Comparison of ENCODE assay signal across 8 cellular contexts in genomic region chr10:49538381-49539319, GRCh38. TPM values are rescaled to one million over a fixed set of nuclear protein-coding genes. Genes with fewer than 3 reads are reported as not detected.
DNase-seq lines count a peak whose midpoint lies in the region; ATAC-seq and TF ChIP-seq lines count a peak whose summit lies in the region.

Gene ERCC6, minus strand, starts transcription at chr10:49539121.

- TF ChIP-seq CTCF in GM23338 (conservative IDR thresholded peaks at IDR 0.05; ENCODE audit: low read depth in 2 of 2) = 0 out of 4 replicates have a peak, but pooled peaks of 1 of the 2 experiments have one; percentile 3

- intact Hi-C loops in activated T-helper 1 cell treated with anti-CD3 and anti-CD28 coated beads, Interleukin-12 subunit alpha, Interleukin-12 subunit beta, Interleukin-2, Interleukin-4 antibody, amounts not matched to agents 30 ng/mL and 10 ng/mL and 1 ng/mL, durations not matched to agents 14 hours and 24 hours and 36 hours (cut with micrococcal nuclease) = loop anchor here (1.0 to 10.0 kb wide), 5 partner anchors 26 to 1232 kb away; partner anchors contain the start of gene MAPK8

- no peaks in the 10 kb centered on the region; the same call in none of the 2 replicates for H4K20me1 ChIP-seq in GM23338 (replicated peaks; ENCODE audit: insufficient read depth)

- H3K4me1 Mint-ChIP-seq in GM23338 (peaks cover 29% of the 10 kb centered on the region), naive B cell (peaks cover 41 to 49% (median 47%) of the 10 kb centered on the region in 3 donors)
- peaks cover 34% of the 10 kb centered on the region for H3K4me1 Mint-ChIP-seq in activated T-helper 1 cell treated with anti-CD3 and anti-CD28 coated beads, Interleukin-12 subunit alpha, Interleukin-12 subunit beta, Interleukin-2, Interleukin-4 antibody, amounts not matched to agents 30 ng/mL and 10 ng/mL and 1 ng/mL, durations not matched to agents 14 hours and 24 hours and 36 hours (ENCODE audit: low read depth)
- H3K4me1 Mint-ChIP-seq in stimulated activated effector memory CD8-positive, alpha-beta T cell treated with anti-CD3 and anti-CD28 coated beads, Interleukin-12 subunit alpha, Interleukin-12 subunit beta, amount 100 ng/mL, for 72 hours = peaks cover 46% of the 10 kb centered on the region

- H3K4me3 Mint-ChIP-seq in GM23338 = peak within 1 kb of the TSS; percentile 81
- H3K4me3 Mint-ChIP-seq in activated T-helper 1 cell treated with anti-CD3 and anti-CD28 coated beads, Interleukin-12 subunit alpha, Interleukin-12 subunit beta, Interleukin-2, Interleukin-4 antibody, amounts not matched to agents 30 ng/mL and 10 ng/mL and 1 ng/mL, durations not matched to agents 14 hours and 24 hours and 36 hours = peak within 1 kb of the TSS; percentile 92
- peak within 1 kb of the TSS; percentile 86 to 97 (median 96) for H3K4me3 Mint-ChIP-seq in naive B cell
- H3K4me3 Mint-ChIP-seq in stimulated activated effector memory CD8-positive, alpha-beta T cell treated with anti-CD3 and anti-CD28 coated beads, Interleukin-12 subunit alpha, Interleukin-12 subunit beta, amount 100 ng/mL, for 72 hours = peak within 1 kb of the TSS; percentile 87

- H3F3A ChIP-seq in GM23338 (replicated peaks; ENCODE audit: low read depth) = no peaks in the 10 kb centered on the region

- H3K36me3 Mint-ChIP-seq in GM23338 (ENCODE audit: low read depth) (peaks cover 5% of the 10 kb centered on the region; the same call in 1 of the 3 replicates), naive B cell (peaks cover 0 to 7% of the 10 kb centered on the region in 2 donors)
- no peaks in the 10 kb centered on the region for H3K36me3 Mint-ChIP-seq in activated T-helper 1 cell treated with anti-CD3 and anti-CD28 coated beads, Interleukin-12 subunit alpha, Interleukin-12 subunit beta, Interleukin-2, Interleukin-4 antibody, amounts not matched to agents 30 ng/mL and 10 ng/mL and 1 ng/mL, durations not matched to agents 14 hours and 24 hours and 36 hours (ENCODE audit: low read depth)
- peaks cover 30% of the 10 kb centered on the region for H3K36me3 Mint-ChIP-seq in stimulated activated effector memory CD8-positive, alpha-beta T cell treated with anti-CD3 and anti-CD28 coated beads, Interleukin-12 subunit alpha, Interleukin-12 subunit beta, amount 100 ng/mL, for 72 hours

- H3K4me1 ChIP-seq in GM23338 (ENCODE audit: insufficient read depth) = peaks cover 16% of the 10 kb centered on the region

- no peak within 1 kb of the TSS; the same call in 1 of the 2 replicates for H3K27ac ChIP-seq in GM23338 (ENCODE audit: low read depth)

- H3K9me2 ChIP-seq in GM23338 (ENCODE audit: insufficient read depth) = peaks cover 2% of the 10 kb centered on the region; the same call in 1 of the 2 replicates

- H3K4me2 ChIP-seq in GM23338 = peak within 1 kb of the TSS; percentile 85

- peak within 1 kb of the TSS; percentile 85 for H3K27ac Mint-ChIP-seq in GM23338
- H3K27ac Mint-ChIP-seq in activated T-helper 1 cell treated with anti-CD3 and anti-CD28 coated beads, Interleukin-12 subunit alpha, Interleukin-12 subunit beta, Interleukin-2, Interleukin-4 antibody, amounts not matched to agents 30 ng/mL and 10 ng/mL and 1 ng/mL, durations not matched to agents 14 hours and 24 hours and 36 hours = peak within 1 kb of the TSS; percentile 96
- H3K27ac Mint-ChIP-seq in naive B cell = peak within 1 kb of the TSS; percentile 94 to 100 (median 96)
- H3K27ac Mint-ChIP-seq in stimulated activated effector memory CD8-positive, alpha-beta T cell treated with anti-CD3 and anti-CD28 coated beads, Interleukin-12 subunit alpha, Interleukin-12 subunit beta, amount 100 ng/mL, for 72 hours = peak within 1 kb of the TSS; percentile 93

- H2AFZ ChIP-seq in GM23338 = peak within 1 kb of the TSS; percentile 97

- peaks cover 16% of the 10 kb centered on the region for H3K27me3 Mint-ChIP-seq in GM23338 (ENCODE audit: insufficient read depth, low read depth, poor library complexity)
- peaks cover 2% of the 10 kb centered on the region for H3K27me3 Mint-ChIP-seq in activated T-helper 1 cell treated with anti-CD3 and anti-CD28 coated beads, Interleukin-12 subunit alpha, Interleukin-12 subunit beta, Interleukin-2, Interleukin-4 antibody, amounts not matched to agents 30 ng/mL and 10 ng/mL and 1 ng/mL, durations not matched to agents 14 hours and 24 hours and 36 hours (ENCODE audit: insufficient read depth)
- peaks cover 19 to 26% (median 25%) of the 10 kb centered on the region in 3 donors for H3K27me3 Mint-ChIP-seq in naive B cell

- DNase-seq in Daoy (ENCODE audit: low read depth) = peak; percentile 97
- DNase-seq in GM23338 (ENCODE audit: low spot score) = peak; percentile 98
- peak; percentile 98 for DNase-seq in Kasumi-1 (lab: John Stamatoyannopoulos, UW)
- peak; percentile 95 for DNase-seq in RPMI7951 (ENCODE audit: low read depth)
- peak; percentile 95 for DNase-seq in activated T-helper 1 cell treated with anti-CD3 and anti-CD28 coated beads, Interleukin-12 subunit alpha, Interleukin-12 subunit beta, Interleukin-2, Interleukin-4 antibody, amounts not matched to agents 30 ng/mL and 10 ng/mL and 1 ng/mL, durations not matched to agents 14 hours and 24 hours and 36 hours (ENCODE audit: low spot score)
- peak; percentile 98 for DNase-seq in fibroblast of gingiva (ENCODE audit: low read depth)
- DNase-seq in naive B cell = peak; percentile 93
- peak; percentile 87 to 97 for DNase-seq in stimulated activated effector memory CD8-positive, alpha-beta T cell treated with anti-CD3 and anti-CD28 coated beads, Interleukin-12 subunit alpha, Interleukin-12 subunit beta, amount 100 ng/mL, for 72 hours (ENCODE audit: low spot score in 2 of 2)

- H3K36me3 ChIP-seq in GM23338 (ENCODE audit: insufficient read depth) = no peaks in the 10 kb centered on the region

- peaks cover 16% of the 10 kb centered on the region; the same call in 1 of the 2 replicates for H3K79me2 ChIP-seq in GM23338 (replicated peaks; ENCODE audit: insufficient read depth)

- H3K9me3 Mint-ChIP-seq in GM23338 = peaks cover 11% of the 10 kb centered on the region
- H3K9me3 Mint-ChIP-seq in activated T-helper 1 cell treated with anti-CD3 and anti-CD28 coated beads, Interleukin-12 subunit alpha, Interleukin-12 subunit beta, Interleukin-2, Interleukin-4 antibody, amounts not matched to agents 30 ng/mL and 10 ng/mL and 1 ng/mL, durations not matched to agents 14 hours and 24 hours and 36 hours = no peaks in the 10 kb centered on the region
- peaks cover 0 to 4% (median 2%) of the 10 kb centered on the region in 7 donors for H3K9me3 Mint-ChIP-seq in naive B cell
- H3K9me3 Mint-ChIP-seq in stimulated activated effector memory CD8-positive, alpha-beta T cell treated with anti-CD3 and anti-CD28 coated beads, Interleukin-12 subunit alpha, Interleukin-12 subunit beta, amount 100 ng/mL, for 72 hours = no peaks in the 10 kb centered on the region

- H3K4me3 ChIP-seq in GM23338 = peak within 1 kb of the TSS; percentile 66

- ATAC-seq in GM23338 (peak; percentile 92), naive B cell (ENCODE audit: low read depth in 2 of 2) (peak; percentile 90 to 92)
- ATAC-seq in stimulated activated effector memory CD8-positive, alpha-beta T cell treated with anti-CD3 and anti-CD28 coated beads, Interleukin-12 subunit alpha, Interleukin-12 subunit beta, amount 100 ng/mL, for 72 hours = peak; percentile 94

- H3K27me3 ChIP-seq in GM23338 (ENCODE audit: insufficient read depth) = peaks cover 25% of the 10 kb centered on the region

TF ChIP-seq in GM23338, 12 proteins besides CTCF, POLR2A, EP300 and RAD21:
- TF ChIP-seq ETS1 (IDR thresholded peaks at IDR 0.05) = 0 out of 2 replicates have a peak, but pooled peaks have one; percentile 4
- peak; percentile 87 for TF ChIP-seq ZNF331 (CRISPR knock-in tag; IDR thresholded peaks at IDR 0.05; ENCODE audit: low read depth)
- no peak for TF ChIP-seq EZH2 (IDR thresholded peaks at IDR 0.05; ENCODE audit: low read depth, unreplicated experiment)
- TF ChIP-seq NANOG (IDR thresholded peaks at IDR 0.05; ENCODE audit: borderline replicate concordance) = no peak
- peak; percentile 84 for TF ChIP-seq POLR2AphosphoS5 (IDR thresholded peaks at IDR 0.05; ENCODE audit: low read depth)

RNA-seq across cellular contexts. Expression of gene ERCC6, which starts in this region (rescaled TPM):
- 5.4 and 14.3 TPM in 2 replicates for total RNA-seq in Daoy (2014; rRNA removed; shearing (Covaris generic))
- 10.1 and 13.8 TPM in 2 replicates for total RNA-seq in GM23338 (2014; rRNA removed; shearing (Covaris generic))
- polyA plus RNA-seq in GM23338 (2016; fragmentation: Nextera tagmentation; extraction: Ambion mirVana) (2.5 and 4.0 TPM in 2 replicates), naive B cell (ENCODE audit: low read depth in 6 of 6) (10 to 100 TPM in 4 of 6 donors, 1 to 10 TPM in 2; 8.6 to 19.0 (median 12.8) TPM)
- 7.8 and 8.1 TPM in 2 replicates for total RNA-seq in RPMI7951 (2014; rRNA removed; shearing (Covaris generic))
- 11.2 and 11.7 TPM in 2 replicates for total RNA-seq in activated T-helper 1 cell treated with anti-CD3 and anti-CD28 coated beads, Interleukin-12 subunit alpha, Interleukin-12 subunit beta, Interleukin-2, Interleukin-4 antibody, amounts not matched to agents 30 ng/mL and 10 ng/mL and 1 ng/mL, durations not matched to agents 14 hours and 24 hours and 36 hours
